Comparison of ENCODE assay signal across 3 cellular contexts in the genomic region with DNA sequence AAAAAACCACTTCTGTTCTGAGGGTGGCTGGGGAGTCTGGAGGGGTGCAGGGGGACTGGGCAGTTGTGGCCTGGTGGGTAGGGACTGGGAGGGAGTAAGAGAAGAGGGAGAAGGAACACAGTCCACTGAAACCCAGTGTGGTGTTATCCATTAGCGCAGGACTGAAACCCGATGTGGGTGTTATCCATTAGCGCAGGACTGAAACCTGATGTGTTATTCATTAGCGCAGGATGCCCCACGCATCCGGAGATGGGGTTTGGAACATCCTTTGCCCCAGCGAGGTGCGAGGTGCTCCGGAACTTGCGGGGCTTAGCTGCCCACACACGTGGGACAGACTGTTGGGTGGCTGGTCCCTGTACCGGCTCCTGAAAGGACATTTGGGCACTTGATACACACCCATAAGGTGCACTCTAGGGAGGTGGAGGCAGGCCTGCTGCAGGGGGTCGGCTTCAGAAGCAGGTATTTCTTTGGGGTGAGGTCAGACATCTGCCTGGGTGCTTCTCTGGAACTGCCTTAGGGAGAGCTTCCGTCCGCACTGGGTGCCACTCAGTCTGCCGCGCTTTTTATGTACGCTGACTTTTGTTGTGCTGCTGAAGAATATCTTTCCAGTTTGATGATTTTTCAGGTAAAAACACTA.
TF ChIP-seq lines count a peak whose summit lies in the region.

No MANE protein-coding gene starts in this region.

TF ChIP-seq in K562, 482 proteins besides CTCF, POLR2A, EP300 and RAD21:
- TF ChIP-seq RBBP5 (IDR thresholded peaks at IDR 0.05; ENCODE audit: borderline replicate concordance, insufficient read depth, low read length, poor library complexity, severe bottlenecking) (peak; percentile 1), ESRRA (IDR thresholded peaks at IDR 0.05; ENCODE audit: borderline replicate concordance, low read depth) (no peak), ZNF696 (CRISPR knock-in tag; conservative IDR thresholded peaks at IDR 0.05) (no peak), SP1 (CRISPR knock-in tag; IDR thresholded peaks at IDR 0.05) (no peak), HDAC8 (tag; IDR thresholded peaks at IDR 0.05) (no peak), WHSC1 (IDR thresholded peaks at IDR 0.05; ENCODE audit: low read length) (peak; percentile 47), ZNF584 (CRISPR knock-in tag; IDR thresholded peaks at IDR 0.05; ENCODE audit: low read depth) (no peak), ZNF217 (CRISPR knock-in tag; IDR thresholded peaks at IDR 0.05) (no peak), ZNF175 (CRISPR knock-in tag; IDR thresholded peaks at IDR 0.05; ENCODE audit: low read depth) (no peak), MIER1 (IDR thresholded peaks at IDR 0.05; ENCODE audit: low read depth) (no peak), CXXC5 (CRISPR knock-in tag; IDR thresholded peaks at IDR 0.05) (no peak), HDGF (IDR thresholded peaks at IDR 0.05) (no peak), RFX7 (CRISPR knock-in tag; IDR thresholded peaks at IDR 0.05) (no peak), HEY1 (CRISPR knock-in tag; IDR thresholded peaks at IDR 0.05; ENCODE audit: borderline replicate concordance) (no peak), ZNF384 (IDR thresholded peaks at IDR 0.05; ENCODE audit: low read depth, low read length) (no peak)
- TF ChIP-seq, protein P1, sequence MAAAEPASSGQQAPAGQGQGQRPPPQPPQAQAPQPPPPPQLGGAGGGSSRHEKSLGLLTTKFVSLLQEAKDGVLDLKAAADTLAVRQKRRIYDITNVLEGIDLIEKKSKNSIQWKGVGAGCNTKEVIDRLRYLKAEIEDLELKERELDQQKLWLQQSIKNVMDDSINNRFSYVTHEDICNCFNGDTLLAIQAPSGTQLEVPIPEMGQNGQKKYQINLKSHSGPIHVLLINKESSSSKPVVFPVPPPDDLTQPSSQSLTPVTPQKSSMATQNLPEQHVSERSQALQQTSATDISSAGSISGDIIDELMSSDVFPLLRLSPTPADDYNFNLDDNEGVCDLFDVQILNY (CRISPR knock-in tag; IDR thresholded peaks at IDR 0.05) = no peak
- TF ChIP-seq, protein P2, sequence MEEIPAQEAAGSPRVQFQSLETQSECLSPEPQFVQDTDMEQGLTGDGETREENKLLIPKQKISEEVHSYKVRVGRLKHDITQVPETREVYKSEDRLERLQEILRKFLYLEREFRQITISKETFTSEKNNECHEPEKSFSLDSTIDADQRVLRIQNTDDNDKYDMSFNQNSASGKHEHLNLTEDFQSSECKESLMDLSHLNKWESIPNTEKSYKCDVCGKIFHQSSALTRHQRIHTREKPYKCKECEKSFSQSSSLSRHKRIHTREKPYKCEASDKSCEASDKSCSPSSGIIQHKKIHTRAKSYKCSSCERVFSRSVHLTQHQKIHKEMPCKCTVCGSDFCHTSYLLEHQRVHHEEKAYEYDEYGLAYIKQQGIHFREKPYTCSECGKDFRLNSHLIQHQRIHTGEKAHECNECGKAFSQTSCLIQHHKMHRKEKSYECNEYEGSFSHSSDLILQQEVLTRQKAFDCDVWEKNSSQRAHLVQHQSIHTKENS (CRISPR knock-in tag; IDR thresholded peaks at IDR 0.05) = no peak
- TF ChIP-seq, protein P3, sequence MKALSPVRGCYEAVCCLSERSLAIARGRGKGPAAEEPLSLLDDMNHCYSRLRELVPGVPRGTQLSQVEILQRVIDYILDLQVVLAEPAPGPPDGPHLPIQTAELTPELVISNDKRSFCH (CRISPR knock-in tag; IDR thresholded peaks at IDR 0.05) = no peak
- TF ChIP-seq, protein P3 (tag; IDR thresholded peaks at IDR 0.05) = peak; percentile 59; the same call in 1 of the 2 replicates

TF ChIP-seq in liver, 16 proteins besides CTCF, POLR2A, EP300 and RAD21:
- TF ChIP-seq, protein P4, sequence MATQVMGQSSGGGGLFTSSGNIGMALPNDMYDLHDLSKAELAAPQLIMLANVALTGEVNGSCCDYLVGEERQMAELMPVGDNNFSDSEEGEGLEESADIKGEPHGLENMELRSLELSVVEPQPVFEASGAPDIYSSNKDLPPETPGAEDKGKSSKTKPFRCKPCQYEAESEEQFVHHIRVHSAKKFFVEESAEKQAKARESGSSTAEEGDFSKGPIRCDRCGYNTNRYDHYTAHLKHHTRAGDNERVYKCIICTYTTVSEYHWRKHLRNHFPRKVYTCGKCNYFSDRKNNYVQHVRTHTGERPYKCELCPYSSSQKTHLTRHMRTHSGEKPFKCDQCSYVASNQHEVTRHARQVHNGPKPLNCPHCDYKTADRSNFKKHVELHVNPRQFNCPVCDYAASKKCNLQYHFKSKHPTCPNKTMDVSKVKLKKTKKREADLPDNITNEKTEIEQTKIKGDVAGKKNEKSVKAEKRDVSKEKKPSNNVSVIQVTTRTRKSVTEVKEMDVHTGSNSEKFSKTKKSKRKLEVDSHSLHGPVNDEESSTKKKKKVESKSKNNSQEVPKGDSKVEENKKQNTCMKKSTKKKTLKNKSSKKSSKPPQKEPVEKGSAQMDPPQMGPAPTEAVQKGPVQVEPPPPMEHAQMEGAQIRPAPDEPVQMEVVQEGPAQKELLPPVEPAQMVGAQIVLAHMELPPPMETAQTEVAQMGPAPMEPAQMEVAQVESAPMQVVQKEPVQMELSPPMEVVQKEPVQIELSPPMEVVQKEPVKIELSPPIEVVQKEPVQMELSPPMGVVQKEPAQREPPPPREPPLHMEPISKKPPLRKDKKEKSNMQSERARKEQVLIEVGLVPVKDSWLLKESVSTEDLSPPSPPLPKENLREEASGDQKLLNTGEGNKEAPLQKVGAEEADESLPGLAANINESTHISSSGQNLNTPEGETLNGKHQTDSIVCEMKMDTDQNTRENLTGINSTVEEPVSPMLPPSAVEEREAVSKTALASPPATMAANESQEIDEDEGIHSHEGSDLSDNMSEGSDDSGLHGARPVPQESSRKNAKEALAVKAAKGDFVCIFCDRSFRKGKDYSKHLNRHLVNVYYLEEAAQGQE (IDR thresholded peaks at IDR 0.05) = no peak
- no peak for TF ChIP-seq GABPA (IDR thresholded peaks at IDR 0.05 in 1 of 2, conservative IDR thresholded peaks at IDR 0.05 in 1 of 2)

TF ChIP-seq in HEK293T, 16 proteins besides CTCF, POLR2A, EP300 and RAD21:
- TF ChIP-seq L3MBTL2 (conservative IDR thresholded peaks at IDR 0.05) (no peak), FOXK2 (IDR thresholded peaks at IDR 0.05) (no peak), SUZ12 (IDR thresholded peaks at IDR 0.05) (no peak), LEF1 (IDR thresholded peaks at IDR 0.05; ENCODE audit: borderline replicate concordance) (no peak), NFRKB (IDR thresholded peaks at IDR 0.05) (no peak), ZNF384 (IDR thresholded peaks at IDR 0.05) (no peak), CTBP1 (IDR thresholded peaks at IDR 0.05; ENCODE audit: borderline replicate concordance) (no peak), FOXA1 (IDR thresholded peaks at IDR 0.05) (no peak), ELF4 (IDR thresholded peaks at IDR 0.05) (no peak), FOXM1 (IDR thresholded peaks at IDR 0.05; ENCODE audit: borderline replicate concordance) (no peak), TARDBP (IDR thresholded peaks at IDR 0.05) (no peak), BHLHE40 (IDR thresholded peaks at IDR 0.05; ENCODE audit: borderline replicate concordance) (no peak), HDGF (IDR thresholded peaks at IDR 0.05; ENCODE audit: borderline replicate concordance) (no peak), ARNT (IDR thresholded peaks at IDR 0.05) (no peak), SP1 (IDR thresholded peaks at IDR 0.05) (no peak)
- TF ChIP-seq, protein P5, sequence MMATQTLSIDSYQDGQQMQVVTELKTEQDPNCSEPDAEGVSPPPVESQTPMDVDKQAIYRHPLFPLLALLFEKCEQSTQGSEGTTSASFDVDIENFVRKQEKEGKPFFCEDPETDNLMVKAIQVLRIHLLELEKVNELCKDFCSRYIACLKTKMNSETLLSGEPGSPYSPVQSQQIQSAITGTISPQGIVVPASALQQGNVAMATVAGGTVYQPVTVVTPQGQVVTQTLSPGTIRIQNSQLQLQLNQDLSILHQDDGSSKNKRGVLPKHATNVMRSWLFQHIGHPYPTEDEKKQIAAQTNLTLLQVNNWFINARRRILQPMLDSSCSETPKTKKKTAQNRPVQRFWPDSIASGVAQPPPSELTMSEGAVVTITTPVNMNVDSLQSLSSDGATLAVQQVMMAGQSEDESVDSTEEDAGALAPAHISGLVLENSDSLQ (IDR thresholded peaks at IDR 0.05) = no peak
